In the genomic region with DNA sequence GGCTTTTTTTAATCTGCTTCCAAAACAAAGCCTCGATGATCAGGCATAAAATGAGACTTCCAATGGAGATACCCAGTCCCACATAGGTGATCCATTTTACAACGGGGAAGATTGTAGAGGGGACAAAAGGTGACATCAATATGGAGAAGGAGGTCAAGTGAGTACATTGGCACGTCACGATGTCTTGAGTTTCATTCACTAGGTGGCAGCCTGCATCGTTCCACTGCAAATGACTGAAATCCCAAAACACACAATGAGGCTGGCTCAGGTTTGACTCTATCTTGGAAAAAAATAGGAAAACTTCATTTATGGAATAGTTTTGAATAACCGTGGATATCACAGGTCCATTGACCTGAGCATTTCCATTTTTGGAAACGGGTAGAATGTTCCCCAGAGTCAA, we compare ENCODE assay signal across 1 cellular context.
TF ChIP-seq lines count a peak whose summit lies in the region.

No MANE protein-coding gene starts in this region.

TF ChIP-seq in H1, 55 proteins besides CTCF, POLR2A, EP300 and RAD21:
- no peak for TF ChIP-seq TAF1 (IDR thresholded peaks at IDR 0.05; ENCODE audit: low read depth, low read length)
- no peak for TF ChIP-seq RNF2 (IDR thresholded peaks at IDR 0.05; ENCODE audit: borderline replicate concordance, low read depth, low read length, missing control alignments, poor library complexity, severe bottlenecking)
- no peak for TF ChIP-seq BCL11A (IDR thresholded peaks at IDR 0.05; ENCODE audit: low read depth in 2 of 2, low read length in 2 of 2)
- no peak for TF ChIP-seq POU5F1 (IDR thresholded peaks at IDR 0.05; ENCODE audit: low read depth, low read length)
- no peak for TF ChIP-seq KDM4A (IDR thresholded peaks at IDR 0.05; ENCODE audit: low read depth, low read length, severe bottlenecking)
- TF ChIP-seq TAF7 (optimal IDR thresholded peaks at IDR 0.05; ENCODE audit: borderline replicate concordance, low read depth, low read length), result no peak
- TF ChIP-seq SIN3A (conservative IDR thresholded peaks at IDR 0.05 in 1 of 2, IDR thresholded peaks at IDR 0.05 in 1 of 2; ENCODE audit: low read depth in 1 of 2, low read length in 2 of 2), result no peak
- no peak for TF ChIP-seq USF2 (IDR thresholded peaks at IDR 0.05; ENCODE audit: low read length)
- no peak for TF ChIP-seq SIRT6 (IDR thresholded peaks at IDR 0.05; ENCODE audit: low read length)
TF ChIP-seq in H1: peak in this region for 0.
